Comparison of ENCODE assay signal across 1 cellular context in the genomic region with DNA sequence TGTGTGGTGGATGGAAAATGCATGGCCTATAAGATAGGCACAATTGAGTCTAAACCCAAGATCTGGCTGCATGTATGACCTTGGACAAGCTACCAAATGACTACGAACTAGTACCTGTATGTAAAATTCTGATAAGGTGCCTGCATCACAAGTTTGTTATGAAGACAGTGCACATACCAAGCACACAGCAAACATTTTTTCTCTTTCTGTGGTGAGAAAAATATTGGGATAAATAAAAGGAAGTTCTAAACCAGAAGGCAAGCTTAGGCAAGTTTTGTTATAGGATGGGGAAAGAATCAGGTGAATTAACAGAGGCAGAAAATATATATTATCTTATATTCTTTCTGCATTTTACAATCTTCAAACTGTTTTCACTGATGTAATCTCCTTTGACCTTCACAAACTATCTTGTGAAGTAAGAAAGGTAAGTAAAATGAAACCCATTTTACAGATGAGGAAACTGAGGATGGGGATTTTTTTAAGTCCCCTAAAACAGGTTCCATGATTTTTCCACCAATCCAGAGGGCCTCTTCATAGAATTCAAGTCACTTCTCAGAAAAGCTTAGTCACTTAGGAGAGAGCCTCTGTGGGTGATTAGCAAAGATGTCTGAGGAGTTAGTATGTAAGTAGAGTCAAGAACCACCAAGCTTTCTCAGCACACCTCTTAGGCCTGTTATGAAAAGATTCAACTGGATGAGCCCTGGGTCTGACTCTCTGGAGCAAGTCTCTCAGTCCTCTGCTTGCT.
A peak's percentile ranks its signal among the peaks of the same experiment; 100 is the strongest.
TF ChIP-seq lines count a peak whose summit lies in the region.

No MANE protein-coding gene starts in this region.

TF ChIP-seq in K562, 482 proteins besides CTCF, POLR2A, EP300 and RAD21:
- TF ChIP-seq ZNF561 (CRISPR knock-in tag; conservative IDR thresholded peaks at IDR 0.05) (no peak), ADNP (tag; IDR thresholded peaks at IDR 0.05) (peak; percentile 81), RCOR1 (IDR thresholded peaks at IDR 0.05; ENCODE audit: borderline replicate concordance in 1 of 2, low read depth in 2 of 2, low read length in 2 of 2) (peak in 1 of 2 experiments; percentile 74; a peak in 1 of 4 replicates), EHMT2 (IDR thresholded peaks at IDR 0.05) (no peak), BCOR (IDR thresholded peaks at IDR 0.05) (peak; percentile 91), CHD4 (IDR thresholded peaks at IDR 0.05; ENCODE audit: insufficient read depth, insufficient replicate concordance, low read depth, low read length, poor library complexity, severe bottlenecking) (peak; percentile 97), SMARCA5 (IDR thresholded peaks at IDR 0.05) (peak; percentile 67; the same call in 1 of the 2 replicates), KDM1A (IDR thresholded peaks at IDR 0.05) (peak; percentile 36 to 79; a peak in 2 of 4 replicates), JUN (IDR thresholded peaks at IDR 0.05; ENCODE audit: borderline replicate concordance, low read depth, low read length) (no peak), JUN (CRISPR knock-in tag; IDR thresholded peaks at IDR 0.05; ENCODE audit: borderline replicate concordance) (no peak), RBM25 (IDR thresholded peaks at IDR 0.05; ENCODE audit: low read depth, low read length, severe bottlenecking) (peak; percentile 96), CBX3 (IDR thresholded peaks at IDR 0.05; ENCODE audit: borderline replicate concordance in 1 of 2, low read length in 2 of 2) (peak in 1 of 2 experiments; percentile 52; a peak in 2 of 3 replicates), NFIC (IDR thresholded peaks at IDR 0.05) (no peak), CBX1 (IDR thresholded peaks at IDR 0.05; ENCODE audit: low read depth) (0 out of 2 replicates have a peak, but pooled peaks have one; percentile 50), ZNF140 (CRISPR knock-in tag; IDR thresholded peaks at IDR 0.05) (no peak), HDAC2 (IDR thresholded peaks at IDR 0.05) (peak; percentile 78; the same call in 1 of the 2 replicates), TCF7 (IDR thresholded peaks at IDR 0.05; ENCODE audit: borderline replicate concordance) (no peak), ZNF324 (CRISPR knock-in tag; IDR thresholded peaks at IDR 0.05) (no peak), BACH1 (tag; IDR thresholded peaks at IDR 0.05) (no peak), ZNF584 (CRISPR knock-in tag; IDR thresholded peaks at IDR 0.05; ENCODE audit: low read depth) (no peak), STAG1 (CRISPR knock-in tag; IDR thresholded peaks at IDR 0.05; ENCODE audit: borderline replicate concordance) (no peak)
- TF ChIP-seq, protein P1, sequence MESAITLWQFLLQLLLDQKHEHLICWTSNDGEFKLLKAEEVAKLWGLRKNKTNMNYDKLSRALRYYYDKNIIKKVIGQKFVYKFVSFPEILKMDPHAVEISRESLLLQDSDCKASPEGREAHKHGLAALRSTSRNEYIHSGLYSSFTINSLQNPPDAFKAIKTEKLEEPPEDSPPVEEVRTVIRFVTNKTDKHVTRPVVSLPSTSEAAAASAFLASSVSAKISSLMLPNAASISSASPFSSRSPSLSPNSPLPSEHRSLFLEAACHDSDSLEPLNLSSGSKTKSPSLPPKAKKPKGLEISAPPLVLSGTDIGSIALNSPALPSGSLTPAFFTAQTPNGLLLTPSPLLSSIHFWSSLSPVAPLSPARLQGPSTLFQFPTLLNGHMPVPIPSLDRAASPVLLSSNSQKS (CRISPR knock-in tag; IDR thresholded peaks at IDR 0.05), result no peak
- TF ChIP-seq, protein P2, sequence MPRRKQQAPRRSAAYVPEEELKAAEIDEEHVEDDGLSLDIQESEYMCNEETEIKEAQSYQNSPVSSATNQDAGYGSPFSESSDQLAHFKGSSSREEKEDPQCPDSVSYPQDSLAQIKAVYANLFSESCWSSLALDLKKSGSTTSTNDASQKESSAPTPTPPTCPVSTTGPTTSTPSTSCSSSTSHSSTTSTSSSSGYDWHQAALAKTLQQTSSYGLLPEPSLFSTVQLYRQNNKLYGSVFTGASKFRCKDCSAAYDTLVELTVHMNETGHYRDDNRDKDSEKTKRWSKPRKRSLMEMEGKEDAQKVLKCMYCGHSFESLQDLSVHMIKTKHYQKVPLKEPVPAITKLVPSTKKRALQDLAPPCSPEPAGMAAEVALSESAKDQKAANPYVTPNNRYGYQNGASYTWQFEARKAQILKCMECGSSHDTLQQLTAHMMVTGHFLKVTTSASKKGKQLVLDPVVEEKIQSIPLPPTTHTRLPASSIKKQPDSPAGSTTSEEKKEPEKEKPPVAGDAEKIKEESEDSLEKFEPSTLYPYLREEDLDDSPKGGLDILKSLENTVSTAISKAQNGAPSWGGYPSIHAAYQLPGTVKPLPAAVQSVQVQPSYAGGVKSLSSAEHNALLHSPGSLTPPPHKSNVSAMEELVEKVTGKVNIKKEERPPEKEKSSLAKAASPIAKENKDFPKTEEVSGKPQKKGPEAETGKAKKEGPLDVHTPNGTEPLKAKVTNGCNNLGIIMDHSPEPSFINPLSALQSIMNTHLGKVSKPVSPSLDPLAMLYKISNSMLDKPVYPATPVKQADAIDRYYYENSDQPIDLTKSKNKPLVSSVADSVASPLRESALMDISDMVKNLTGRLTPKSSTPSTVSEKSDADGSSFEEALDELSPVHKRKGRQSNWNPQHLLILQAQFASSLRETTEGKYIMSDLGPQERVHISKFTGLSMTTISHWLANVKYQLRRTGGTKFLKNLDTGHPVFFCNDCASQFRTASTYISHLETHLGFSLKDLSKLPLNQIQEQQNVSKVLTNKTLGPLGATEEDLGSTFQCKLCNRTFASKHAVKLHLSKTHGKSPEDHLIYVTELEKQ (CRISPR knock-in tag; IDR thresholded peaks at IDR 0.05), result no peak
- TF ChIP-seq, protein P3, sequence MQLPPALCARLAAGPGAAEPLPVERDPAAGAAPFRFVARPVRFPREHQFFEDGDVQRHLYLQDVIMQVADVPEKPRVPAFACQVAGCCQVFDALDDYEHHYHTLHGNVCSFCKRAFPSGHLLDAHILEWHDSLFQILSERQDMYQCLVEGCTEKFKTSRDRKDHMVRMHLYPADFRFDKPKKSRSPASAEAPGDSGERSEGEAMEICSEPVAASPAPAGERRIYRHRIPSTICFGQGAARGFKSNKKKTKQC (CRISPR knock-in tag; IDR thresholded peaks at IDR 0.05), result no peak
- TF ChIP-seq, protein P4, sequence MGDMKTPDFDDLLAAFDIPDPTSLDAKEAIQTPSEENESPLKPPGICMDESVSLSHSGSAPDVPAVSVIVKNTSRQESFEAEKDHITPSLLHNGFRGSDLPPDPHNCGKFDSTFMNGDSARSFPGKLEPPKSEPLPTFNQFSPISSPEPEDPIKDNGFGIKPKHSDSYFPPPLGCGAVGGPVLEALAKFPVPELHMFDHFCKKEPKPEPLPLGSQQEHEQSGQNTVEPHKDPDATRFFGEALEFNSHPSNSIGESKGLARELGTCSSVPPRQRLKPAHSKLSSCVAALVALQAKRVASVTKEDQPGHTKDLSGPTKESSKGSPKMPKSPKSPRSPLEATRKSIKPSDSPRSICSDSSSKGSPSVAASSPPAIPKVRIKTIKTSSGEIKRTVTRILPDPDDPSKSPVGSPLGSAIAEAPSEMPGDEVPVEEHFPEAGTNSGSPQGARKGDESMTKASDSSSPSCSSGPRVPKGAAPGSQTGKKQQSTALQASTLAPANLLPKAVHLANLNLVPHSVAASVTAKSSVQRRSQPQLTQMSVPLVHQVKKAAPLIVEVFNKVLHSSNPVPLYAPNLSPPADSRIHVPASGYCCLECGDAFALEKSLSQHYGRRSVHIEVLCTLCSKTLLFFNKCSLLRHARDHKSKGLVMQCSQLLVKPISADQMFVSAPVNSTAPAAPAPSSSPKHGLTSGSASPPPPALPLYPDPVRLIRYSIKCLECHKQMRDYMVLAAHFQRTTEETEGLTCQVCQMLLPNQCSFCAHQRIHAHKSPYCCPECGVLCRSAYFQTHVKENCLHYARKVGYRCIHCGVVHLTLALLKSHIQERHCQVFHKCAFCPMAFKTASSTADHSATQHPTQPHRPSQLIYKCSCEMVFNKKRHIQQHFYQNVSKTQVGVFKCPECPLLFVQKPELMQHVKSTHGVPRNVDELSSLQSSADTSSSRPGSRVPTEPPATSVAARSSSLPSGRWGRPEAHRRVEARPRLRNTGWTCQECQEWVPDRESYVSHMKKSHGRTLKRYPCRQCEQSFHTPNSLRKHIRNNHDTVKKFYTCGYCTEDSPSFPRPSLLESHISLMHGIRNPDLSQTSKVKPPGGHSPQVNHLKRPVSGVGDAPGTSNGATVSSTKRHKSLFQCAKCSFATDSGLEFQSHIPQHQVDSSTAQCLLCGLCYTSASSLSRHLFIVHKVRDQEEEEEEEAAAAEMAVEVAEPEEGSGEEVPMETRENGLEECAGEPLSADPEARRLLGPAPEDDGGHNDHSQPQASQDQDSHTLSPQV (IDR thresholded peaks at IDR 0.05), result no peak
- TF ChIP-seq, protein P5, sequence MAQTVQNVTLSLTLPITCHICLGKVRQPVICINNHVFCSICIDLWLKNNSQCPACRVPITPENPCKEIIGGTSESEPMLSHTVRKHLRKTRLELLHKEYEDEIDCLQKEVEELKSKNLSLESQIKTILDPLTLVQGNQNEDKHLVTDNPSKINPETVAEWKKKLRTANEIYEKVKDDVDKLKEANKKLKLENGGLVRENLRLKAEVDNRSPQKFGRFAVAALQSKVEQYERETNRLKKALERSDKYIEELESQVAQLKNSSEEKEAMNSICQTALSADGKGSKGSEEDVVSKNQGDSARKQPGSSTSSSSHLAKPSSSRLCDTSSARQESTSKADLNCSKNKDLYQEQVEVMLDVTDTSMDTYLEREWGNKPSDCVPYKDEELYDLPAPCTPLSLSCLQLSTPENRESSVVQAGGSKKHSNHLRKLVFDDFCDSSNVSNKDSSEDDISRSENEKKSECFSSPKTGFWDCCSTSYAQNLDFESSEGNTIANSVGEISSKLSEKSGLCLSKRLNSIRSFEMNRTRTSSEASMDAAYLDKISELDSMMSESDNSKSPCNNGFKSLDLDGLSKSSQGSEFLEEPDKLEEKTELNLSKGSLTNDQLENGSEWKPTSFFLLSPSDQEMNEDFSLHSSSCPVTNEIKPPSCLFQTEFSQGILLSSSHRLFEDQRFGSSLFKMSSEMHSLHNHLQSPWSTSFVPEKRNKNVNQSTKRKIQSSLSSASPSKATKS (CRISPR knock-in tag; IDR thresholded peaks at IDR 0.05), result no peak
- TF ChIP-seq, protein P6, sequence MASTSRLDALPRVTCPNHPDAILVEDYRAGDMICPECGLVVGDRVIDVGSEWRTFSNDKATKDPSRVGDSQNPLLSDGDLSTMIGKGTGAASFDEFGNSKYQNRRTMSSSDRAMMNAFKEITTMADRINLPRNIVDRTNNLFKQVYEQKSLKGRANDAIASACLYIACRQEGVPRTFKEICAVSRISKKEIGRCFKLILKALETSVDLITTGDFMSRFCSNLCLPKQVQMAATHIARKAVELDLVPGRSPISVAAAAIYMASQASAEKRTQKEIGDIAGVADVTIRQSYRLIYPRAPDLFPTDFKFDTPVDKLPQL (IDR thresholded peaks at IDR 0.05; ENCODE audit: extremely low read depth, insufficient read length), result no peak
- TF ChIP-seq, protein P7, sequence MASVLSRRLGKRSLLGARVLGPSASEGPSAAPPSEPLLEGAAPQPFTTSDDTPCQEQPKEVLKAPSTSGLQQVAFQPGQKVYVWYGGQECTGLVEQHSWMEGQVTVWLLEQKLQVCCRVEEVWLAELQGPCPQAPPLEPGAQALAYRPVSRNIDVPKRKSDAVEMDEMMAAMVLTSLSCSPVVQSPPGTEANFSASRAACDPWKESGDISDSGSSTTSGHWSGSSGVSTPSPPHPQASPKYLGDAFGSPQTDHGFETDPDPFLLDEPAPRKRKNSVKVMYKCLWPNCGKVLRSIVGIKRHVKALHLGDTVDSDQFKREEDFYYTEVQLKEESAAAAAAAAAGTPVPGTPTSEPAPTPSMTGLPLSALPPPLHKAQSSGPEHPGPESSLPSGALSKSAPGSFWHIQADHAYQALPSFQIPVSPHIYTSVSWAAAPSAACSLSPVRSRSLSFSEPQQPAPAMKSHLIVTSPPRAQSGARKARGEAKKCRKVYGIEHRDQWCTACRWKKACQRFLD (CRISPR knock-in tag; IDR thresholded peaks at IDR 0.05), result no peak
